22 cellular contexts compared by ENCODE assay signal in genomic region chr16:86706726-86707125, GRCh38.
"Had no signal": no experiment of that assay in that cellular context is flagged by ENCODE, and none has a peak within 500 bp of the region (broad histone marks: within the 10 kb centered on the region; RNA-seq: fewer than 3 reads in every experiment).

No MANE protein-coding gene starts in this region.

- H3K27me3 ChIP-seq: colonic mucosa had no signal

- H3K36me3 ChIP-seq: colonic mucosa, esophagus squamous epithelium, gastrocnemius medialis, heart right ventricle, left lung, lower lobe of right lung had no signal

- ATAC-seq: effector memory CD8-positive, alpha-beta T cell; esophagus mucosa; gastrocnemius medialis; heart right ventricle; left cardiac atrium; left lung; left ventricle myocardium superior; lower lobe of right lung had no signal

- DNase-seq: colonic mucosa; cortex of kidney; effector CD8-positive, alpha-beta T cell; effector memory CD8-positive, alpha-beta T cell; endodermal cell; erythroblast; esophagus squamous epithelium; foreskin fibroblast; foreskin melanocyte; gastrocnemius medialis; glutamatergic neuron; head of caudate nucleus; heart right ventricle; hippocampal formation; left cardiac atrium; left lung; left ventricle myocardium superior; lower lobe of right lung; mesenchymal stem cell; midbrain had no signal

- H3K27ac ChIP-seq: colonic mucosa, epithelial cell of prostate, esophagus squamous epithelium, gastrocnemius medialis, heart right ventricle, left lung, lower lobe of right lung had no signal

- H3K4me1 ChIP-seq: colonic mucosa, esophagus squamous epithelium, gastrocnemius medialis, heart right ventricle, left lung, lower lobe of right lung had no signal

- H3K9me3 ChIP-seq: colonic mucosa, esophagus squamous epithelium, gastrocnemius medialis, left lung, lower lobe of right lung had no signal

- H3K4me3 ChIP-seq: colonic mucosa, esophagus squamous epithelium, gastrocnemius medialis, heart right ventricle, left lung, lower lobe of right lung had no signal
